33 cellular contexts compared by ENCODE assay signal in the genomic region with DNA sequence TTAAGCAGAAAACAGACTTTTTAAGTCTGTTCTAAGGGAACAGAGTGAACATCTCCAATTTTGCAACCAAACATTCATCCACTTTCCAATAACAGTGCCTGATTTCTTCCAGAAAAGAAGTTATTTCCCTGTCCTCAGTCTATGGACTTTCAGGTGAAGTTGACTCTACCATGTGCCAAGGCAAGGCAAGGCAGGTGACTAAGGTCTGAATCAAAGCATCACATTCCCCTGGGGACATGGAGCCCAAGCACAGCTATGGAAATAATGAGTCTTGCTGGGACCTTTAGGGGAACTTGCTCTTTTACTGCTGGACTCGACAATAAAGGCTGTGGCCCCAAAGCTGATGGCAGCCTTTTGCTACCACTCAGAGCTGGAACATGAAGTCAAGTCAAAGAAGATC.
"Had no signal": no experiment of that assay in that cellular context is flagged by ENCODE, and none has a peak within 500 bp of the region (broad histone marks: within the 10 kb centered on the region; RNA-seq: fewer than 3 reads in every experiment).

No MANE protein-coding gene starts in this region.

- H3K9me3 Mint-ChIP-seq: activated B cell treated with CpG ODN at 0.5 μM for 24 hours; activated CD8-positive, alpha-beta T cell treated with anti-CD3 and anti-CD28 coated beads for 36 hours; activated naive CD4-positive, alpha-beta T cell treated with anti-CD3 and anti-CD28 coated beads, Interleukin-2, amount 50 U/mL, for 24 hours; activated naive CD8-positive, alpha-beta T cell treated with anti-CD3 and anti-CD28 coated beads for 36 hours; activated T-cell treated with anti-CD3 and anti-CD28 coated beads, Interleukin-2, amount 50 U/mL, for 4 hours; activated T-helper 2 cell treated with anti-CD3 and anti-CD28 coated beads, Interferon-gamma antibody, Interleukin-2, Interleukin-4, amounts not matched to agents 10 μg/mL and 5 μg/mL and 100 μg/mL, durations not matched to agents 14 hours and 24 hours and 36 hours; T-helper 2 cell treated with Interferon-gamma antibody and Interleukin-4, amounts not matched to agents 5 μg/mL and 100 μg/mL, for 36 hours had no signal

- DNase-seq: activated B cell treated with CpG ODN at 0.5 μM for 24 hours; activated CD4-positive, alpha-beta T cell treated with anti-CD3 and anti-CD28 coated beads for 48 hours; activated CD4-positive, alpha-beta T cell treated with anti-CD3 and anti-CD28 coated beads, Interleukin-2, amount 50 U/mL, for 1 hour; activated CD4-positive, alpha-beta T cell treated with anti-CD3 and anti-CD28 coated beads, Interleukin-2, amount 50 U/mL, for 48 hours; activated CD8-positive, alpha-beta memory T cell treated with anti-CD3 and anti-CD28 coated beads for 24 hours; activated CD8-positive, alpha-beta T cell treated with anti-CD3 and anti-CD28 coated beads for 36 hours; activated effector memory CD4-positive, alpha-beta T cell treated with anti-CD3 and anti-CD28 coated beads, Interleukin-2, amount 50 U/mL, for 16 hours; activated naive CD4-positive, alpha-beta T cell treated with anti-CD3 and anti-CD28 coated beads for 36 hours; activated naive CD8-positive, alpha-beta T cell treated with anti-CD3 and anti-CD28 coated beads for 36 hours; activated naive CD8-positive, alpha-beta T cell treated with anti-CD3 and anti-CD28 coated beads, Interleukin-2, amount 50 U/mL, for 24 hours; activated T-cell treated with anti-CD3 and anti-CD28 coated beads, Interleukin-2, amount 50 U/mL, for 4 hours; adrenal gland; amygdala; aorta; body of pancreas; central memory CD4-positive, alpha-beta T cell; cerebellar nuclear complex; colonic mucosa; effector CD8-positive, alpha-beta T cell; gastrocnemius medialis; glutamatergic neuron; heart left ventricle; T-helper 1 cell; T-helper 17 cell; T1000; WERI-Rb-1 had no signal

- ATAC-seq: activated CD4-positive, CD25-positive, alpha-beta regulatory T cell treated with anti-CD3 and anti-CD28 coated beads, Interleukin-2, amount 50 U/mL, for 24 hours; activated CD8-positive, alpha-beta T cell treated with anti-CD3 and anti-CD28 coated beads for 36 hours; activated naive CD8-positive, alpha-beta T cell treated with anti-CD3 and anti-CD28 coated beads, Interleukin-2, amount 50 U/mL, for 24 hours; activated T-cell treated with anti-CD3 and anti-CD28 coated beads, Interleukin-2, amount 50 U/mL, for 4 hours; body of pancreas; foreskin keratinocyte; gastrocnemius medialis; heart left ventricle; T-helper 17 cell had no signal

- H3K27ac Mint-ChIP-seq: activated B cell treated with CpG ODN at 0.5 μM for 24 hours; activated CD8-positive, alpha-beta T cell treated with anti-CD3 and anti-CD28 coated beads for 36 hours; activated naive CD4-positive, alpha-beta T cell treated with anti-CD3 and anti-CD28 coated beads for 36 hours; activated naive CD4-positive, alpha-beta T cell treated with anti-CD3 and anti-CD28 coated beads, Interleukin-2, amount 50 U/mL, for 24 hours; activated naive CD8-positive, alpha-beta T cell treated with anti-CD3 and anti-CD28 coated beads for 36 hours; activated naive CD8-positive, alpha-beta T cell treated with anti-CD3 and anti-CD28 coated beads, Interleukin-2, amount 50 U/mL, for 24 hours; activated T-helper 2 cell treated with anti-CD3 and anti-CD28 coated beads, Interferon-gamma antibody, Interleukin-2, Interleukin-4, amounts not matched to agents 10 μg/mL and 5 μg/mL and 100 μg/mL, durations not matched to agents 14 hours and 24 hours and 36 hours; T-helper 17 cell; T-helper 2 cell treated with Interferon-gamma antibody and Interleukin-4, amounts not matched to agents 5 μg/mL and 100 μg/mL, for 36 hours had no signal

- H3K4me3 Mint-ChIP-seq: activated B cell treated with CpG ODN at 0.5 μM for 24 hours; activated CD8-positive, alpha-beta T cell treated with anti-CD3 and anti-CD28 coated beads for 36 hours; activated naive CD4-positive, alpha-beta T cell treated with anti-CD3 and anti-CD28 coated beads for 36 hours; activated naive CD4-positive, alpha-beta T cell treated with anti-CD3 and anti-CD28 coated beads, Interleukin-2, amount 50 U/mL, for 24 hours; activated naive CD8-positive, alpha-beta T cell treated with anti-CD3 and anti-CD28 coated beads for 36 hours; activated naive CD8-positive, alpha-beta T cell treated with anti-CD3 and anti-CD28 coated beads, Interleukin-2, amount 50 U/mL, for 24 hours; activated T-cell treated with anti-CD3 and anti-CD28 coated beads, Interleukin-2, amount 50 U/mL, for 4 hours; T-helper 17 cell; T-helper 2 cell treated with Interferon-gamma antibody and Interleukin-4, amounts not matched to agents 5 μg/mL and 100 μg/mL, for 36 hours had no signal

- H3K36me3 ChIP-seq: adrenal gland, cardiac muscle cell, colonic mucosa, esophagus muscularis mucosa, gastrocnemius medialis, heart left ventricle, WERI-Rb-1 had no signal

- H3K36me3 Mint-ChIP-seq: activated naive CD4-positive, alpha-beta T cell treated with anti-CD3 and anti-CD28 coated beads, Interleukin-2, amount 50 U/mL, for 24 hours; activated naive CD8-positive, alpha-beta T cell treated with anti-CD3 and anti-CD28 coated beads for 36 hours had no signal

- H3K4me3 ChIP-seq: adrenal gland, body of pancreas, cardiac muscle cell, colonic mucosa, esophagus muscularis mucosa, gastrocnemius medialis, heart left ventricle had no signal

- H3K27ac ChIP-seq: adrenal gland, body of pancreas, cardiac muscle cell, colonic mucosa, esophagus muscularis mucosa, foreskin keratinocyte, gastrocnemius medialis, heart left ventricle, WERI-Rb-1 had no signal

- H3K27me3 Mint-ChIP-seq: activated B cell treated with CpG ODN at 0.5 μM for 24 hours; activated naive CD4-positive, alpha-beta T cell treated with anti-CD3 and anti-CD28 coated beads, Interleukin-2, amount 50 U/mL, for 24 hours; activated naive CD8-positive, alpha-beta T cell treated with anti-CD3 and anti-CD28 coated beads for 36 hours; activated naive CD8-positive, alpha-beta T cell treated with anti-CD3 and anti-CD28 coated beads, Interleukin-2, amount 50 U/mL, for 24 hours; T-helper 17 cell had no signal

- H3K27me3 ChIP-seq: adrenal gland, body of pancreas, cardiac muscle cell, colonic mucosa, esophagus muscularis mucosa, foreskin keratinocyte, gastrocnemius medialis had no signal

- H3K4me1 Mint-ChIP-seq: activated B cell treated with CpG ODN at 0.5 μM for 24 hours; activated naive CD4-positive, alpha-beta T cell treated with anti-CD3 and anti-CD28 coated beads, Interleukin-2, amount 50 U/mL, for 24 hours; activated naive CD8-positive, alpha-beta T cell treated with anti-CD3 and anti-CD28 coated beads for 36 hours; activated naive CD8-positive, alpha-beta T cell treated with anti-CD3 and anti-CD28 coated beads, Interleukin-2, amount 50 U/mL, for 24 hours; T-helper 17 cell had no signal

- H3K9me3 ChIP-seq: adrenal gland, body of pancreas, colonic mucosa, esophagus muscularis mucosa, gastrocnemius medialis had no signal

- H3K4me1 ChIP-seq: colonic mucosa, gastrocnemius medialis had no signal
